In the genomic region with DNA sequence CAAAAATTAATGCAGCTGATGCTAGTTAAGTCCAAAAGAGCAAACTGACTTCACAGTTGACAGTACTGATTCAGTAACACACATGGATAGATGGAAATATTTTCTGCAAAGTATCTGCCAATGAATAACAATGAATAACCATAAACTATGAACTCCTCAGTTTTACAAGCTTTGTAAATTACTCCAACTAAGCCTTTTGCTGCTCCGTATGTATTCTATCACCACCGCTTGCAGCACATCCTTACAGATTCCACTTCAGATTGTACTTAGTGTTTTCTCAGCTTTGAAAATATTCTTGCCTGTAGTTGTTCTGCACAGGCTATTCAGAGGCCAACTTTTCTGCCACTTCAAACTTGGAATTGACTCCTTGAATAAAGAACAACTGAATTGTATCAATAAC, we compare ENCODE assay signal across 17 cellular contexts. TPM values are rescaled to one million over a fixed set of nuclear protein-coding genes. Genes with fewer than 3 reads are reported as not detected.
DNase-seq lines count a peak whose midpoint lies in the region; ATAC-seq, FAIRE-seq and TF ChIP-seq lines count a peak whose summit lies in the region.
"Had no signal": no experiment of that assay in that cellular context is flagged by ENCODE, and none has a peak within 500 bp of the region (broad histone marks: within the 10 kb centered on the region; RNA-seq: fewer than 3 reads in every experiment).

No MANE protein-coding gene starts in this region.

- peak; percentile 92 for DNase-seq in DMS79 (lab: John Stamatoyannopoulos, UW)
- no peak for DNase-seq in GM12891 (ENCODE audit: insufficient read length, low spot score)
- peak; percentile 44 for DNase-seq in NCI-H510A (lab: John Stamatoyannopoulos, UW)
- no peak for DNase-seq in left colon
- no peak for DNase-seq in stimulated activated CD4-positive, alpha-beta T cell treated with anti-CD3 and anti-CD28 coated beads, Interleukin-12 subunit alpha, Interleukin-12 subunit beta, amount 100 ng/mL, for 4 hours
- DNase-seq in NCI-H774 (lab: John Stamatoyannopoulos, UW), result no peak
- no peak for DNase-seq in effector memory CD4-positive, alpha-beta T cell
- DNase-seq: CD8-positive, alpha-beta memory T cell; DND-41; GDM1; MG63; NCI-H1092; NCI-H1694 treated with DMSO at 0.1 percent for 48 hours; NCI-H2171; NCI-H526; SJCRH30; T-helper 17 cell had no signal

- H3K9me3 ChIP-seq in effector memory CD4-positive, alpha-beta T cell (ENCODE audit: control insufficient read depth, low read length), result no peaks in the 10 kb centered on the region
- H3K9me3 ChIP-seq: MG63, SJCRH30 had no signal

- FAIRE-seq in GM12891 (lab: Jason Lieb, UNC), result peak; percentile 91

- H3K4me1 ChIP-seq in effector memory CD4-positive, alpha-beta T cell (ENCODE audit: control insufficient read depth, insufficient read depth, low read length, poor library complexity, severe bottlenecking), result no peaks in the 10 kb centered on the region
- H3K4me1 ChIP-seq: SJCRH30 had no signal

- no peak overlapping the region for H3K27ac ChIP-seq in effector memory CD4-positive, alpha-beta T cell (ENCODE audit: insufficient read depth, low read length, poor library complexity, severe bottlenecking)
- H3K27ac ChIP-seq: SJCRH30 had no signal

- TF ChIP-seq POLR2A in GM12891 (IDR thresholded peaks at IDR 0.05; ENCODE audit: low read depth, low read length), result no peak

- H3K27me3 ChIP-seq in effector memory CD4-positive, alpha-beta T cell (replicated peaks; ENCODE audit: control insufficient read depth, insufficient read depth, low read length, poor library complexity, severe bottlenecking), result no peaks in the 10 kb centered on the region
- H3K27me3 ChIP-seq: MG63, SJCRH30 had no signal

- ATAC-seq in left colon, result peak; percentile 31
- ATAC-seq: T-helper 17 cell had no signal

- intact Hi-C loops in left colon (cut with DNase I, micrococcal nuclease), result no loop called here

- H3K4me3 ChIP-seq in effector memory CD4-positive, alpha-beta T cell (ENCODE audit: insufficient read depth, low read depth, low read length, poor library complexity, severe bottlenecking), result no peak overlapping the region
- H3K4me3 ChIP-seq: MG63, SJCRH30 had no signal

- no peaks in the 10 kb centered on the region for H3K36me3 ChIP-seq in effector memory CD4-positive, alpha-beta T cell (ENCODE audit: control insufficient read depth, insufficient read depth, low read length)
- H3K36me3 ChIP-seq: MG63, SJCRH30 had no signal

TF ChIP-seq in GM12891, 5 proteins besides CTCF, POLR2A, EP300 and RAD21:
- TF ChIP-seq POLR2AphosphoS5 (IDR thresholded peaks at IDR 0.05; ENCODE audit: low read depth, low read length) (no peak), POU2F2 (IDR thresholded peaks at IDR 0.05; ENCODE audit: low read depth, low read length) (no peak), SPI1 (IDR thresholded peaks at IDR 0.05; ENCODE audit: low read depth, low read length) (no peak), PAX5 (IDR thresholded peaks at IDR 0.05; ENCODE audit: insufficient read depth, low read length, severe bottlenecking) (no peak), TAF1 (IDR thresholded peaks at IDR 0.05; ENCODE audit: low read depth, low read length) (no peak)

RNA-seq across cellular contexts. Expression of a gene that starts 36.2 kb away (rescaled TPM):
- 29.3 TPM for polyA plus RNA-seq in GM12891 (2012; ENCODE audit: low read depth, missing spikeins)
- 100 to 1,000 TPM in 1 of 2 donors, 10 to 100 TPM in 1; 93.9 to 101 TPM for total RNA-seq in left colon

Comparison
In these comparisons a context has a peak if more than half of its experiments do, and no peak if none do; other contexts are left out.
1. DNase-seq: peak in DMS79 (single experiment) and NCI-H510A (single experiment); none in GM12891 (single experiment), left colon (0 of 2), stimulated activated CD4-positive, alpha-beta T cell treated with anti-CD3 and anti-CD28 coated beads, Interleukin-12 subunit alpha, Interleukin-12 subunit beta, amount 100 ng/mL, for 4 hours (single experiment), NCI-H774 (single experiment) and effector memory CD4-positive, alpha-beta T cell (0 of 3).